ENCODE assay signal across 9 cellular contexts in the genomic region with DNA sequence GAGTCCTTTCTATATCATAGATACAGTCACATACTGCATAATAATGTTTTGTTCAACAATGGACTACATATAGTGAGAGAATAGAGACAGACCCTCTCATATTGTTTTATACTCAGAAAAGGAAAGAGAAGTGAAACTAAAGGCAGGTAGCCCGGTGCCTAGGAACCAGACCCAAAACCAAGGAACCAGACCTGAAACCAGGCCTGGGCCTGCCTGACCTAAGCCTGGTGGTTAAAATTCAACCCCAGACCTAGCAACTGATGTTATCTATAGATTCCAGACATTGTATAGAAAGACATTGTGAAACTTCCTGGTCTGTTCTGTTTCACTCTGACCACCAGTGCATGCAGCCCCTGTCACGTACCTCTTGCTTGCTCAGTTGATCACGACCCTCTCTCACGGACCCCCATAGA. TPM values are rescaled to one million over a fixed set of nuclear protein-coding genes. Genes with fewer than 3 reads are reported as not detected.
A peak's percentile ranks its signal among the peaks of the same experiment; 100 is the strongest.
DNase-seq lines count a peak whose midpoint lies in the region; ATAC-seq and TF ChIP-seq lines count a peak whose summit lies in the region.
"Not testable (repeated sequence)": the region's sequence is repeated elsewhere in the genome, so short reads cannot be mapped to it uniquely, and the experiment has no call there.
"Had no signal": no experiment of that assay in that cellular context is flagged by ENCODE, and none has a peak within 500 bp of the region (broad histone marks: within the 10 kb centered on the region; RNA-seq: fewer than 3 reads in every experiment).

No MANE protein-coding gene starts in this region.

- H3K27ac Mint-ChIP-seq in activated T-helper 17 cell treated with anti-CD3 and anti-CD28 coated beads, Interleukin-2, amount 50 U/mL, for 72 hours: peak overlapping the region; percentile 81

- peak overlapping the region; percentile 77 for H3K4me3 Mint-ChIP-seq in activated T-helper 17 cell treated with anti-CD3 and anti-CD28 coated beads, Interleukin-2, amount 50 U/mL, for 72 hours

- peak overlapping the region; percentile 94 for H3K4me2 ChIP-seq in OCI-LY3 (ENCODE audit: low read length)

- not testable (repeated sequence) for H3K36me3 ChIP-seq in OCI-LY3 (replicated peaks; ENCODE audit: low read depth, low read length); spleen

- intact Hi-C loops in spleen (cut with DNase I; ENCODE audit: low total_unique reads): not testable (repeated sequence)

- H3K27me3 ChIP-seq in OCI-LY3 (ENCODE audit: low read depth, low read length); spleen (replicated peaks in 1 of 7): not testable (repeated sequence)

- DNase-seq in GM12864 (ENCODE audit: low read depth) (peak; percentile 66), spleen (peak; percentile 70)

- peak overlapping the region; percentile 96 for H3K9ac ChIP-seq in OCI-LY3 (ENCODE audit: low read length)

- TF ChIP-seq POLR2A in spleen (IDR thresholded peaks at IDR 0.05): not testable (repeated sequence)

- not testable (repeated sequence) for H3K27me3 Mint-ChIP-seq in activated T-helper 17 cell treated with anti-CD3 and anti-CD28 coated beads, Interleukin-2, amount 50 U/mL, for 72 hours

- H3K9me3 ChIP-seq in OCI-LY3 (ENCODE audit: insufficient read depth, low read length); spleen: not testable (repeated sequence)

- TF ChIP-seq CTCF in GM12864 (IDR thresholded peaks at IDR 0.05; ENCODE audit: low read depth, low read length, missing control alignments); OCI-LY3 (IDR thresholded peaks at IDR 0.05; ENCODE audit: low read depth, low read length); spleen (IDR thresholded peaks at IDR 0.05 in 8 of 11, conservative IDR thresholded peaks at IDR 0.05 in 3 of 11): not testable (repeated sequence)

- H3K4me3 ChIP-seq in GM12864 (ENCODE audit: low read depth, low read length) (peak overlapping the region; percentile 51; the same call in 1 of the 2 replicates), OCI-LY3 (ENCODE audit: low read length) (peak overlapping the region; percentile 91), spleen (peak overlapping the region in 1 of 8 donors; percentile 59)

- peaks cover 25% of the 10 kb centered on the region for H3K4me1 Mint-ChIP-seq in activated T-helper 17 cell treated with anti-CD3 and anti-CD28 coated beads, Interleukin-2, amount 50 U/mL, for 72 hours

- H3K36me3 Mint-ChIP-seq in activated T-helper 17 cell treated with anti-CD3 and anti-CD28 coated beads, Interleukin-2, amount 50 U/mL, for 72 hours (ENCODE audit: low read depth): not testable (repeated sequence)

- peaks cover 45% of the 10 kb centered on the region for H3K79me2 ChIP-seq in OCI-LY3 (ENCODE audit: low read length)

- H2AFZ ChIP-seq in OCI-LY3 (ENCODE audit: low read depth, low read length): not testable (repeated sequence)

- 43 to 65% (median 53%) methylated on average over 4 of the region's 4 CpGs for WGBS in spleen, 5 donors

- ATAC-seq in GM19025 (IDR thresholded peaks at IDR 0.05; ENCODE audit: low read depth, unreplicated experiment) (peak; percentile 43), GM21528 (IDR thresholded peaks at IDR 0.05; ENCODE audit: low FRiP score, unreplicated experiment) (peak; percentile 73), HG02938 (IDR thresholded peaks at IDR 0.05; ENCODE audit: unreplicated experiment) (peak; percentile 85), HG03432 (IDR thresholded peaks at IDR 0.05; ENCODE audit: unreplicated experiment) (peak; percentile 76)
- ATAC-seq in activated T-helper 17 cell treated with anti-CD3 and anti-CD28 coated beads, Interleukin-2, amount 50 U/mL, for 72 hours (replicated peaks): peak; percentile 63

- peak overlapping the region; percentile 99 for H3K27ac ChIP-seq in OCI-LY3 (ENCODE audit: low read length)
- H3K27ac ChIP-seq in spleen: peak overlapping the region in 7 of 8 donors; percentile 23 to 82 (median 63)

- H4K20me1 ChIP-seq in OCI-LY3 (ENCODE audit: insufficient read depth, low read length): not testable (repeated sequence)

- H3K4me1 ChIP-seq in OCI-LY3 (ENCODE audit: low read length) (peaks cover 36% of the 10 kb centered on the region), spleen (peaks cover 0 to 12% (median 8%) of the 10 kb centered on the region in 6 donors)

- H3K9me3 Mint-ChIP-seq in activated T-helper 17 cell treated with anti-CD3 and anti-CD28 coated beads, Interleukin-2, amount 50 U/mL, for 72 hours: not testable (repeated sequence)

RNA-seq across cellular contexts. Expression of a gene that starts 37.3 kb away (rescaled TPM):
- 1 to 10 TPM; 1.4 to 1.5 TPM for total RNA-seq in activated T-helper 17 cell treated with anti-CD3 and anti-CD28 coated beads, Interleukin-2, amount 50 U/mL, for 72 hours
- total RNA-seq in spleen: 10 to 100 TPM; 10.7 to 31.4 (median 17.5) TPM
- polyA plus RNA-seq in spleen: 1 to 10 TPM; 2.1 to 3.1 (median 3.0) TPM
- total RNA-seq: lower leg skin had no signal

Comparison
In these comparisons a context has a peak if more than half of its experiments do, and no peak if none do; other contexts are left out.
1. RNA of a gene that starts 37.3 kb away (total RNA-seq): 10.7 to 31.4 TPM in spleen; 1.4 to 1.5 TPM in activated T-helper 17 cell treated with anti-CD3 and anti-CD28 coated beads, Interleukin-2, amount 50 U/mL, for 72 hours; every median in the first group is over 4 times any median in the second.
2. Peak in every context shown above with its lines, with median percentiles within 50 percentile points of each other: ATAC-seq.